1 cellular context compared by ENCODE assay signal in the genomic region with DNA sequence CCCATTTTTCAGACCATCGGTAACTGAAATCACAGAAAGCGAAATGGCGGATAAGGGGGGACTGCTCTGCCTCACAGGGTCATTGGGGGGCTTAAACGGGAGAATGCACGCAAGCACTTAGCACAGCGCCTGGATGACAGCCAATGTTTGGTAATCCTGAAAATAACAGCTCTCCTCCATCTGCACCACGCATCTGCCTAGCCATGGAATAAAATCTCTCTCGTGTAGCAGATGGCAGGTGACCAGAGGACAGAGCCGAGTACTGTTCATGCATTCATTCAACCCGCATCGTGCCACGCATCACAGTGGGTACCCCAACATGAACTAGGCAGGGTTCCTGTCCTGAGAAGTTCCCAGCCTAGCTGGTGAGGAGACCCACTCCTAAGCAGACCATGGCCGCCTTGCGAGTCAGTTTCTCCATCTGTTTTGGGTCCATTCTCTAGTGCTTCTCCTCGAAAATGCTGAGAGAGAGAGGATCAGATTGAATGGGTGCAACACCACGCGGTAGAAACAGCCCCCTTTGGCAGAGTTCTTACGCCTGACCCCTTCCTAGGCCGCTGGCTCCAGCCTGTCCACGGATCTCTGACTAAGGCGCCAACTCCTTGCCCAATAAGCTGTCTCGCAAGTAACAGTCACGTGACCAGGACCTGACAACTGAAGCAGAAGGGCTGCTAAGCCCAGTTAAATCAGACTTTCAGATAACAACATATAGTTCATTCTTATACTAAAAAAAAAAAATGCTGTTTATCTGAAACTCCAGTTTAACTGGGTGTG.
TF ChIP-seq lines count a peak whose summit lies in the region.

No MANE protein-coding gene starts in this region.

TF ChIP-seq in HepG2, 621 proteins besides CTCF, POLR2A, EP300 and RAD21 (continued from another document):
- TF ChIP-seq, protein P1, sequence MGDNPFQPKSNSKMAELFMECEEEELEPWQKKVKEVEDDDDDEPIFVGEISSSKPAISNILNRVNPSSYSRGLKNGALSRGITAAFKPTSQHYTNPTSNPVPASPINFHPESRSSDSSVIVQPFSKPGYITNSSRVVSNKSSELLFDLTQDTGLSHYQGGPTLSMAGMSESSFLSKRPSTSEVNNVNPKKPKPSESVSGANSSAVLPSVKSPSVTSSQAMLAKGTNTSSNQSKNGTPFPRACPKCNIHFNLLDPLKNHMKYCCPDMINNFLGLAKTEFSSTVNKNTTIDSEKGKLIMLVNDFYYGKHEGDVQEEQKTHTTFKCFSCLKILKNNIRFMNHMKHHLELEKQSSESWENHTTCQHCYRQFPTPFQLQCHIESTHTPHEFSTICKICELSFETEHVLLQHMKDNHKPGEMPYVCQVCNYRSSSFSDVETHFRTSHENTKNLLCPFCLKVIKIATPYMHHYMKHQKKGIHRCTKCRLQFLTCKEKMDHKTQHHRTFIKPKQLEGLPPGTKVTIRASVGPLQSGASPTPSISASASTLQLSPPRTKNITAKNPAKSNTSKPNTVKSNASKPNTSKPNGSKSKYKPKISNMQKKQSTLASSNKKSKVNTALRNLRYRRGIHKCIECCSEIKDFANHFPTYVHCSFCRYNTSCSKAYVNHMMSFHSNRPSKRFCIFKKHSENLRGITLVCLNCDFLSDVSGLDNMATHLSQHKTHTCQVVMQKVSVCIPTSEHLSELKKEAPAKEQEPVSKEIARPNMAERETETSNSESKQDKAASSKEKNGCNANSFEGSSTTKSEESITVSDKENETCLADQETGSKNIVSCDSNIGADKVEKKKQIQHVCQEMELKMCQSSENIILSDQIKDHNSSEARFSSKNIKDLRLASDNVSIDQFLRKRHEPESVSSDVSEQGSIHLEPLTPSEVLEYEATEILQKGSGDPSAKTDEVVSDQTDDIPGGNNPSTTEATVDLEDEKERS (CRISPR knock-in tag; IDR thresholded peaks at IDR 0.05) = no peak
- TF ChIP-seq, protein P2, sequence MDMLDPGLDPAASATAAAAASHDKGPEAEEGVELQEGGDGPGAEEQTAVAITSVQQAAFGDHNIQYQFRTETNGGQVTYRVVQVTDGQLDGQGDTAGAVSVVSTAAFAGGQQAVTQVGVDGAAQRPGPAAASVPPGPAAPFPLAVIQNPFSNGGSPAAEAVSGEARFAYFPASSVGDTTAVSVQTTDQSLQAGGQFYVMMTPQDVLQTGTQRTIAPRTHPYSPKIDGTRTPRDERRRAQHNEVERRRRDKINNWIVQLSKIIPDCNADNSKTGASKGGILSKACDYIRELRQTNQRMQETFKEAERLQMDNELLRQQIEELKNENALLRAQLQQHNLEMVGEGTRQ (IDR thresholded peaks at IDR 0.05; ENCODE audit: low read depth, low read length) = peak; percentile 76
- TF ChIP-seq, protein P2 (CRISPR knock-in tag; IDR thresholded peaks at IDR 0.05; ENCODE audit: borderline replicate concordance) = peak; percentile 15; the same call in 1 of the 2 replicates
- TF ChIP-seq HNF4A (CRISPR knock-in tag; IDR thresholded peaks at IDR 0.05) (no peak), HDAC6 (IDR thresholded peaks at IDR 0.05; ENCODE audit: low read depth, low read length) (no peak), RAD51 (IDR thresholded peaks at IDR 0.05; ENCODE audit: borderline replicate concordance) (peak; percentile 90)
- TF ChIP-seq, protein P3, sequence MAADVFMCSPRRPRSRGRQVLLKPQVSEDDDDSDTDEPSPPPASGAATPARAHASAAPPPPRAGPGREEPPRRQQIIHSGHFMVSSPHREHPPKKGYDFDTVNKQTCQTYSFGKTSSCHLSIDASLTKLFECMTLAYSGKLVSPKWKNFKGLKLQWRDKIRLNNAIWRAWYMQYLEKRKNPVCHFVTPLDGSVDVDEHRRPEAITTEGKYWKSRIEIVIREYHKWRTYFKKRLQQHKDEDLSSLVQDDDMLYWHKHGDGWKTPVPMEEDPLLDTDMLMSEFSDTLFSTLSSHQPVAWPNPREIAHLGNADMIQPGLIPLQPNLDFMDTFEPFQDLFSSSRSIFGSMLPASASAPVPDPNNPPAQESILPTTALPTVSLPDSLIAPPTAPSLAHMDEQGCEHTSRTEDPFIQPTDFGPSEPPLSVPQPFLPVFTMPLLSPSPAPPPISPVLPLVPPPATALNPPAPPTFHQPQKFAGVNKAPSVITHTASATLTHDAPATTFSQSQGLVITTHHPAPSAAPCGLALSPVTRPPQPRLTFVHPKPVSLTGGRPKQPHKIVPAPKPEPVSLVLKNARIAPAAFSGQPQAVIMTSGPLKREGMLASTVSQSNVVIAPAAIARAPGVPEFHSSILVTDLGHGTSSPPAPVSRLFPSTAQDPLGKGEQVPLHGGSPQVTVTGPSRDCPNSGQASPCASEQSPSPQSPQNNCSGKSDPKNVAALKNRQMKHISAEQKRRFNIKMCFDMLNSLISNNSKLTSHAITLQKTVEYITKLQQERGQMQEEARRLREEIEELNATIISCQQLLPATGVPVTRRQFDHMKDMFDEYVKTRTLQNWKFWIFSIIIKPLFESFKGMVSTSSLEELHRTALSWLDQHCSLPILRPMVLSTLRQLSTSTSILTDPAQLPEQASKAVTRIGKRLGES (CRISPR knock-in tag; IDR thresholded peaks at IDR 0.05; ENCODE audit: borderline replicate concordance) = no peak
- TF ChIP-seq, protein P4, sequence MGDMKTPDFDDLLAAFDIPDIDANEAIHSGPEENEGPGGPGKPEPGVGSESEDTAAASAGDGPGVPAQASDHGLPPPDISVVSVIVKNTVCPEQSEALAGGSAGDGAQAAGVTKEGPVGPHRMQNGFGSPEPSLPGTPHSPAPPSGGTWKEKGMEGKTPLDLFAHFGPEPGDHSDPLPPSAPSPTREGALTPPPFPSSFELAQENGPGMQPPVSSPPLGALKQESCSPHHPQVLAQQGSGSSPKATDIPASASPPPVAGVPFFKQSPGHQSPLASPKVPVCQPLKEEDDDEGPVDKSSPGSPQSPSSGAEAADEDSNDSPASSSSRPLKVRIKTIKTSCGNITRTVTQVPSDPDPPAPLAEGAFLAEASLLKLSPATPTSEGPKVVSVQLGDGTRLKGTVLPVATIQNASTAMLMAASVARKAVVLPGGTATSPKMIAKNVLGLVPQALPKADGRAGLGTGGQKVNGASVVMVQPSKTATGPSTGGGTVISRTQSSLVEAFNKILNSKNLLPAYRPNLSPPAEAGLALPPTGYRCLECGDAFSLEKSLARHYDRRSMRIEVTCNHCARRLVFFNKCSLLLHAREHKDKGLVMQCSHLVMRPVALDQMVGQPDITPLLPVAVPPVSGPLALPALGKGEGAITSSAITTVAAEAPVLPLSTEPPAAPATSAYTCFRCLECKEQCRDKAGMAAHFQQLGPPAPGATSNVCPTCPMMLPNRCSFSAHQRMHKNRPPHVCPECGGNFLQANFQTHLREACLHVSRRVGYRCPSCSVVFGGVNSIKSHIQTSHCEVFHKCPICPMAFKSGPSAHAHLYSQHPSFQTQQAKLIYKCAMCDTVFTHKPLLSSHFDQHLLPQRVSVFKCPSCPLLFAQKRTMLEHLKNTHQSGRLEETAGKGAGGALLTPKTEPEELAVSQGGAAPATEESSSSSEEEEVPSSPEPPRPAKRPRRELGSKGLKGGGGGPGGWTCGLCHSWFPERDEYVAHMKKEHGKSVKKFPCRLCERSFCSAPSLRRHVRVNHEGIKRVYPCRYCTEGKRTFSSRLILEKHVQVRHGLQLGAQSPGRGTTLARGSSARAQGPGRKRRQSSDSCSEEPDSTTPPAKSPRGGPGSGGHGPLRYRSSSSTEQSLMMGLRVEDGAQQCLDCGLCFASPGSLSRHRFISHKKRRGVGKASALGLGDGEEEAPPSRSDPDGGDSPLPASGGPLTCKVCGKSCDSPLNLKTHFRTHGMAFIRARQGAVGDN (CRISPR knock-in tag; IDR thresholded peaks at IDR 0.05) = peak; percentile 18; the same call in 1 of the 2 replicates
- TF ChIP-seq, protein P5, sequence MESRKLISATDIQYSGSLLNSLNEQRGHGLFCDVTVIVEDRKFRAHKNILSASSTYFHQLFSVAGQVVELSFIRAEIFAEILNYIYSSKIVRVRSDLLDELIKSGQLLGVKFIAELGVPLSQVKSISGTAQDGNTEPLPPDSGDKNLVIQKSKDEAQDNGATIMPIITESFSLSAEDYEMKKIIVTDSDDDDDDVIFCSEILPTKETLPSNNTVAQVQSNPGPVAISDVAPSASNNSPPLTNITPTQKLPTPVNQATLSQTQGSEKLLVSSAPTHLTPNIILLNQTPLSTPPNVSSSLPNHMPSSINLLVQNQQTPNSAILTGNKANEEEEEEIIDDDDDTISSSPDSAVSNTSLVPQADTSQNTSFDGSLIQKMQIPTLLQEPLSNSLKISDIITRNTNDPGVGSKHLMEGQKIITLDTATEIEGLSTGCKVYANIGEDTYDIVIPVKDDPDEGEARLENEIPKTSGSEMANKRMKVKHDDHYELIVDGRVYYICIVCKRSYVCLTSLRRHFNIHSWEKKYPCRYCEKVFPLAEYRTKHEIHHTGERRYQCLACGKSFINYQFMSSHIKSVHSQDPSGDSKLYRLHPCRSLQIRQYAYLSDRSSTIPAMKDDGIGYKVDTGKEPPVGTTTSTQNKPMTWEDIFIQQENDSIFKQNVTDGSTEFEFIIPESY (CRISPR knock-in tag; IDR thresholded peaks at IDR 0.05) = peak; percentile 74; the same call in 1 of the 2 replicates
